In the genomic region with DNA sequence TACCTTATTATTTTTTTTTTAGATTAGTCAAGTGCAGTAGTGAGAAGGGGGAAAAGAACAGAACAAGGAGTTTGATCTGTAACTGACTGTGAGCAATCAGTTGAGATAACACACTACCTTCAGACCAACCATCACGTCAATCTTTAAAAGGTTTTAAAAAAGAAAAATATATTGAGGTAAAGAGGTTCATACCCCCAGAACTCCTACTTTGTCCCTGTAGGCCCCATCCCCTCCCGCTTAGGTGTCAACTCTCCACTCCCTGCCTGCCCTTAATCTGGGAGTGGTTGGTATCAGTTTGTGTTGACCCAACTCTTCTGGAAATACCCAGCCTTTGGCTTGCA, we compare ENCODE assay signal across 9 cellular contexts. TPM values are rescaled to one million over a fixed set of nuclear protein-coding genes. Genes with fewer than 3 reads are reported as not detected.
A peak's percentile ranks its signal among the peaks of the same experiment; 100 is the strongest.
DNase-seq lines count a peak whose midpoint lies in the region; ATAC-seq, FAIRE-seq and TF ChIP-seq lines count a peak whose summit lies in the region.
"Had no signal": no experiment of that assay in that cellular context is flagged by ENCODE, and none has a peak within 500 bp of the region (broad histone marks: within the 10 kb centered on the region; RNA-seq: fewer than 3 reads in every experiment).

No MANE protein-coding gene starts in this region.

- H3F3A ChIP-seq in Loucy (ENCODE audit: low read depth), result no peaks in the 10 kb centered on the region

- peaks cover 3% of the 10 kb centered on the region for H3K36me3 Mint-ChIP-seq in nephron (ENCODE audit: low read depth)

- no peaks in the 10 kb centered on the region for H3K36me3 ChIP-seq in Loucy (ENCODE audit: insufficient read depth, low read length)
- no peaks in the 10 kb centered on the region for H3K36me3 ChIP-seq in mammary epithelial cell (ENCODE audit: insufficient read depth, low read length)

- no peaks in the 10 kb centered on the region for H4K20me1 ChIP-seq in Loucy (ENCODE audit: insufficient read depth, low read length, poor library complexity, severe bottlenecking)
- H4K20me1 ChIP-seq in mammary epithelial cell (ENCODE audit: insufficient read depth, low read length), result no peaks in the 10 kb centered on the region

- H3K27ac ChIP-seq in A549 (peak overlapping the region; percentile 91 to 98), mammary epithelial cell (ENCODE audit: insufficient read depth, low read depth, low read length) (peak overlapping the region; percentile 90)

- H3K27me3 ChIP-seq in Loucy (ENCODE audit: insufficient read depth, low read length, poor library complexity, severe bottlenecking) (peaks cover 33% of the 10 kb centered on the region), mammary epithelial cell (ENCODE audit: insufficient read depth, low read length) (no peaks in the 10 kb centered on the region)

- H3K27ac Mint-ChIP-seq in nephron, result peak overlapping the region; percentile 73 to 98 (median 97)

- TF ChIP-seq RAD21 in A549 (conservative IDR thresholded peaks at IDR 0.05 in 1 of 2, IDR thresholded peaks at IDR 0.05 in 1 of 2), result no peak

- peaks cover 4% of the 10 kb centered on the region; the same call in 2 of the 3 replicates for H3K4me1 ChIP-seq in A549
- H3K4me1 ChIP-seq in Loucy (ENCODE audit: insufficient read depth, low read length, poor library complexity, severe bottlenecking), result peaks cover 17% of the 10 kb centered on the region
- H3K4me1 ChIP-seq in mammary epithelial cell (ENCODE audit: insufficient read depth, low read length), result peaks cover 59% of the 10 kb centered on the region

- CTCF ChIA-PET in A549 (lab: Yijun Ruan, JAX), result interaction anchor here (0.5 to 9.9 kb wide), 69 partner anchors 13 to 474 kb away, joined by 3 to 259 read pairs (median 6); a partner anchor contains a TSS
- CTCF ChIA-PET in mammary epithelial cell (lab: Charles Lee; ENCODE audit: low non-redundant PET), result interaction anchor here (0.6 to 1.5 kb wide), 8 partner anchors 14 to 194 kb away, joined by 3 to 10 read pairs (median 6); no protein-coding TSS in a partner anchor

- H3K4me3 ChIP-seq in A549 (no peak overlapping the region), Loucy (ENCODE audit: low read length, poor library complexity, severe bottlenecking) (peak overlapping the region; percentile 79), mammary epithelial cell (replicated peaks in 1 of 3; ENCODE audit: insufficient read depth in 1 of 3, low read depth in 2 of 3, low read length in 3 of 3) (no peak overlapping the region)

- no peaks in the 10 kb centered on the region for H3K79me2 ChIP-seq in Loucy (ENCODE audit: insufficient read depth, low read length)
- H3K79me2 ChIP-seq in mammary epithelial cell (ENCODE audit: insufficient read depth, low read length), result no peaks in the 10 kb centered on the region

- TF ChIP-seq POLR2A in A549 (IDR thresholded peaks at IDR 0.05; ENCODE audit: low read length) (no peak), GM12891 (IDR thresholded peaks at IDR 0.05; ENCODE audit: low read depth, low read length) (no peak)

- intact Hi-C loops in mammary epithelial cell (cut with micrococcal nuclease), result loop anchor here (2.0 kb wide), 1 partner anchor 282 kb away; no protein-coding TSS in a partner anchor

- ATAC-seq in A549 (no peak), HG03135 (IDR thresholded peaks at IDR 0.05; ENCODE audit: unreplicated experiment) (no peak)

- H3K9me3 ChIP-seq in A549, result no peaks in the 10 kb centered on the region
- no peaks in the 10 kb centered on the region for H3K9me3 ChIP-seq in Loucy (ENCODE audit: insufficient read depth, low read depth, low read length)
- H3K9me3 ChIP-seq in mammary epithelial cell (replicated peaks; ENCODE audit: insufficient read depth, low read length), result no peaks in the 10 kb centered on the region

- TSS peak; percentile 42 for BruUV-seq in mammary epithelial cell (replicated peaks; lab: Mats Ljungman, UMichigan)

- peak overlapping the region; percentile 79 to 85 (median 81) for H3K4me3 Mint-ChIP-seq in nephron

- H3K27me3 Mint-ChIP-seq in nephron (ENCODE audit: low read depth), result no peaks in the 10 kb centered on the region

- peak overlapping the region; percentile 75 for H3K9ac ChIP-seq in Loucy (ENCODE audit: low read depth, low read length, poor library complexity, severe bottlenecking)
- no peak overlapping the region for H3K9ac ChIP-seq in mammary epithelial cell (ENCODE audit: insufficient read depth, low read length)

- peaks cover 3% of the 10 kb centered on the region for H3K9me3 Mint-ChIP-seq in nephron

- peaks cover 43% of the 10 kb centered on the region for H3K4me1 Mint-ChIP-seq in nephron

- in situ Hi-C loops in mammary epithelial cell (cut with MboI; ENCODE audit: low sequenced_read_pairs in 2 of 2), result loop anchor here in 1 of 2 donors (10.0 to 25.0 kb wide), 3 partner anchors 78 to 290 kb away; no protein-coding TSS in a partner anchor

- WGBS in A549 (ENCODE audit: missing lambda C conversion rate), result 91% methylated on average over 2 of the region's 2 CpGs
- 73% methylated on average over 2 of the region's 2 CpGs for WGBS in mammary epithelial cell (ENCODE audit: low coverage, missing lambda C conversion rate)

- dilution Hi-C loops in mammary epithelial cell (cut with HindIII; ENCODE audit: low sequenced_read_pairs), result no loop called here

- peak overlapping the region; percentile 95 for H2AFZ ChIP-seq in Loucy (ENCODE audit: low read length)
- H2AFZ ChIP-seq in mammary epithelial cell (ENCODE audit: low read depth, low read length), result peak overlapping the region; percentile 89

- TF ChIP-seq CTCF in A549 (IDR thresholded peaks at IDR 0.05) (no peak), Loucy (conservative IDR thresholded peaks at IDR 0.05; ENCODE audit: low read length) (no peak), mammary epithelial cell (conservative IDR thresholded peaks at IDR 0.05 in 1 of 2, IDR thresholded peaks at IDR 0.05 in 1 of 2; ENCODE audit: extremely low read depth in 1 of 2, insufficient read depth in 1 of 2, low read depth in 1 of 2, low read length in 2 of 2) (no peak), nephron (IDR thresholded peaks at IDR 0.05; ENCODE audit: unreplicated experiment in 3 of 3) (no peak)

- H3K9me2 ChIP-seq in Loucy (replicated peaks; ENCODE audit: low read depth, low read length), result no peaks in the 10 kb centered on the region

- POLR2A ChIA-PET in A549 (lab: Yijun Ruan, JAX), result interaction anchor here (1.1 kb wide), 1 partner anchor 29 kb away, joined by 8 read pairs; no protein-coding TSS in a partner anchor

- DNase-seq in A549 (ENCODE audit: low read depth in 1 of 2, low spot score in 1 of 2) (no peak), mammary epithelial cell (no peak), AG20443 (ENCODE audit: low spot score) (no peak), anterior cingulate cortex (lab: John Stamatoyannopoulos, UW) (no peak), GM12891 (ENCODE audit: insufficient read length, low spot score) (no peak)

- peak overlapping the region; percentile 98 for H3K4me2 ChIP-seq in A549
- peak overlapping the region; percentile 97 for H3K4me2 ChIP-seq in Loucy (ENCODE audit: low read depth, low read length, poor library complexity, severe bottlenecking)
- H3K4me2 ChIP-seq in mammary epithelial cell (ENCODE audit: insufficient read depth, low read depth, low read length), result no peak overlapping the region

- TF ChIP-seq EP300 in A549 (IDR thresholded peaks at IDR 0.05), result no peak

- FAIRE-seq in A549 (lab: Jason Lieb, UNC) (no peak), GM12891 (lab: Jason Lieb, UNC) (no peak)
- FAIRE-seq: G401.6 had no signal

RNA-seq across cellular contexts. Expression of a gene that starts 16.2 kb away (rescaled TPM):
- polyA plus RNA-seq in A549 (2011; rRNA removed) (1.9 and 2.5 TPM in 2 replicates), A549 (2017; fragmentation: RNase III; extraction: RNeasy Plus Mini Kit Qiagen cat#74134 plus additional on column Dnase treatment) (1.1 to 2.0 TPM (median 1.5 TPM) in 3 replicates), mammary epithelial cell (351 TPM)
- polyA plus RNA-seq in A549 (2012; cell fraction: cytosol; rRNA removed), result 1.9 TPM in 2 replicates
- 13.2 and 13.8 TPM in 2 replicates for polyA plus RNA-seq in A549 (2012; cell fraction: nucleus; rRNA removed)
- polyA minus RNA-seq in A549 (2011; rRNA and poly(A)+ RNA removed), result 1.7 and 2.3 TPM in 2 replicates
- total RNA-seq in mammary epithelial cell, result 100 to 1,000 TPM; 525 to 766 TPM
- 343 TPM for polyA minus RNA-seq in mammary epithelial cell
- polyA plus RNA-seq in GM12891 (2012; ENCODE audit: low read depth, missing spikeins), result 1.3 TPM

RNA-seq across cellular contexts. Expression of a gene that starts 19.0 kb away (rescaled TPM):
- 74.3 and 99.6 TPM in 2 replicates for polyA plus RNA-seq in A549 (2011; rRNA removed)
- 56.1 and 79.2 TPM in 2 replicates for polyA plus RNA-seq in A549 (2012; cell fraction: cytosol; rRNA removed)
- 93.7 and 133 TPM in 2 replicates for polyA plus RNA-seq in A549 (2012; cell fraction: nucleus; rRNA removed)
- 45.5 to 62.9 TPM (median 57.2 TPM) in 3 replicates for polyA plus RNA-seq in A549 (2017; fragmentation: RNase III; extraction: RNeasy Plus Mini Kit Qiagen cat#74134 plus additional on column Dnase treatment)
- 129 and 185 TPM in 2 replicates for polyA minus RNA-seq in A549 (2011; rRNA and poly(A)+ RNA removed)
- total RNA-seq in mammary epithelial cell, result 100 to 1,000 TPM; 122 to 134 TPM
- polyA plus RNA-seq in mammary epithelial cell, result 110 TPM
- 360 TPM for polyA minus RNA-seq in mammary epithelial cell
- 31.2 TPM for polyA plus RNA-seq in GM12891 (2012; ENCODE audit: low read depth, missing spikeins)

RNA-seq across cellular contexts. Expression of a gene that starts 22.9 kb away (rescaled TPM):
- 113 and 116 TPM in 2 replicates for polyA plus RNA-seq in A549 (2011; rRNA removed)
- 97.7 and 110 TPM in 2 replicates for polyA plus RNA-seq in A549 (2012; cell fraction: cytosol; rRNA removed)
- polyA plus RNA-seq in A549 (2012; cell fraction: nucleus; rRNA removed), result 56.3 and 70.8 TPM in 2 replicates
- 172 to 173 TPM (median 172 TPM) in 3 replicates for polyA plus RNA-seq in A549 (2017; fragmentation: RNase III; extraction: RNeasy Plus Mini Kit Qiagen cat#74134 plus additional on column Dnase treatment)
- 18.3 and 23.2 TPM in 2 replicates for polyA minus RNA-seq in A549 (2011; rRNA and poly(A)+ RNA removed)
- 100 to 1,000 TPM in 1 of 2 donors, 10 to 100 TPM in 1; 20.3 to 126 TPM for total RNA-seq in mammary epithelial cell
- polyA plus RNA-seq in mammary epithelial cell, result 61.5 TPM
- 3.8 TPM for polyA minus RNA-seq in mammary epithelial cell
- 188 TPM for polyA plus RNA-seq in GM12891 (2012; ENCODE audit: low read depth, missing spikeins)

RNA-seq across cellular contexts. Expression of a gene that starts 30.5 kb away (rescaled TPM):
- 0.29 and 0.31 TPM in 2 replicates for polyA plus RNA-seq in A549 (2011; rRNA removed)
- 0.21 and 0.30 TPM in 2 replicates for polyA plus RNA-seq in A549 (2012; cell fraction: cytosol; rRNA removed)
- polyA plus RNA-seq in A549 (2012; cell fraction: nucleus; rRNA removed), result 0.96 and 1.3 TPM in 2 replicates
- 0.23 to 0.46 TPM (median 0.29 TPM) in 3 replicates for polyA plus RNA-seq in A549 (2017; fragmentation: RNase III; extraction: RNeasy Plus Mini Kit Qiagen cat#74134 plus additional on column Dnase treatment)
- 0.39 TPM in 1 of 2 replicates, not detected in the other for polyA minus RNA-seq in A549 (2011; rRNA and poly(A)+ RNA removed)
- under 1 TPM; 0.33 to 0.40 TPM for total RNA-seq in mammary epithelial cell
- polyA plus RNA-seq in mammary epithelial cell, result 0.09 TPM
- not detected for polyA minus RNA-seq in mammary epithelial cell
- 0.76 TPM for polyA plus RNA-seq in GM12891 (2012; ENCODE audit: low read depth, missing spikeins)

RNA-seq across cellular contexts. Expression of a gene that starts 37.3 kb away (rescaled TPM):
- 86.8 and 104 TPM in 2 replicates for polyA plus RNA-seq in A549 (2011; rRNA removed)
- polyA plus RNA-seq in A549 (2012; cell fraction: cytosol; rRNA removed), result 12.2 and 16.5 TPM in 2 replicates
- polyA plus RNA-seq in A549 (2012; cell fraction: nucleus; rRNA removed), result 13.7 and 22.7 TPM in 2 replicates
- 30.1 to 44.2 TPM (median 39.8 TPM) in 3 replicates for polyA plus RNA-seq in A549 (2017; fragmentation: RNase III; extraction: RNeasy Plus Mini Kit Qiagen cat#74134 plus additional on column Dnase treatment)
- polyA minus RNA-seq in A549 (2011; rRNA and poly(A)+ RNA removed), result 111 and 138 TPM in 2 replicates
- total RNA-seq in mammary epithelial cell, result 1 to 10 TPM in 1 of 2 donors, under 1 TPM in 1; 0.78 to 1.0 TPM
- polyA plus RNA-seq in mammary epithelial cell, result 0.34 TPM
- polyA minus RNA-seq in mammary epithelial cell, result not detected
- polyA plus RNA-seq in GM12891 (2012; ENCODE audit: low read depth, missing spikeins), result 35.4 TPM

Comparison
In these comparisons a context has a peak if more than half of its experiments do, and no peak if none do; other contexts are left out.
1. RNA of a gene that starts 16.2 kb away (polyA plus RNA-seq): 351 TPM in mammary epithelial cell (single experiment); 1.1 to 13.8 TPM in A549; every median in the first group is over 10 times any median in the second.